Comparison of ENCODE assay signal across 16 cellular contexts in genomic region chr10:33476757-33477273, GRCh38.
DNase-seq lines count a peak whose midpoint lies in the region; ATAC-seq and TF ChIP-seq lines count a peak whose summit lies in the region.
"Had no signal": no experiment of that assay in that cellular context is flagged by ENCODE, and none has a peak within 500 bp of the region (broad histone marks: within the 10 kb centered on the region; RNA-seq: fewer than 3 reads in every experiment).

No MANE protein-coding gene starts in this region.

- no peaks in the 10 kb centered on the region for H3K36me3 ChIP-seq in SK-N-SH (replicated peaks in 1 of 2; ENCODE audit: control insufficient read depth in 1 of 2, insufficient read depth in 2 of 2, low read length in 1 of 2)
- H3K36me3 ChIP-seq in GM23248 (ENCODE audit: low read depth), result no peaks in the 10 kb centered on the region
- H3K36me3 ChIP-seq: SJCRH30 had no signal

- no peaks in the 10 kb centered on the region for H3K27me3 ChIP-seq in SK-N-SH (ENCODE audit: insufficient read depth)
- H3K27me3 ChIP-seq in GM23248 (replicated peaks; ENCODE audit: insufficient read depth), result no peaks in the 10 kb centered on the region
- H3K27me3 ChIP-seq: SJCRH30 had no signal

- ATAC-seq in SK-N-SH treated with all-trans-retinoic acid at 6 μM for 48 hours (no peak), GM21381 (IDR thresholded peaks at IDR 0.05; ENCODE audit: unreplicated experiment) (no peak), HG02840 (IDR thresholded peaks at IDR 0.05; ENCODE audit: low FRiP score, unreplicated experiment) (no peak)

- H3K27ac ChIP-seq in SK-N-SH (ENCODE audit: low read depth in 2 of 2, low read length in 1 of 2) (no peak overlapping the region), GM23248 (no peak overlapping the region)
- H3K27ac ChIP-seq: SJCRH30 had no signal

- 87% methylated on average over 13 of the region's 13 CpGs for WGBS in SK-N-SH (ENCODE audit: low lambda C conversion rate)
- 78 to 82% methylated on average over 13 of the region's 13 CpGs for WGBS in GM23248 (ENCODE audit: low coverage in 1 of 2, low lambda C conversion rate in 2 of 2, missing lambda C conversion rate in 2 of 2), 2 experiments

- in situ Hi-C loops in GM23248 (cut with MboI), result no loop called here

- POLR2A ChIA-PET in SK-N-SH (lab: Yijun Ruan, JAX), result no interaction called here

- intact Hi-C loops in activated T-helper 1 cell treated with anti-CD3 and anti-CD28 coated beads, Interleukin-12 subunit alpha, Interleukin-12 subunit beta, Interleukin-2, Interleukin-4 antibody, amounts not matched to agents 30 ng/mL and 10 ng/mL and 1 ng/mL, durations not matched to agents 14 hours and 24 hours and 36 hours (cut with micrococcal nuclease), result no loop called here

- H3K4me2 ChIP-seq in SK-N-SH, result no peak overlapping the region
- no peak overlapping the region for H3K4me2 ChIP-seq in GM23248 (ENCODE audit: unreplicated experiment)

- H3K79me2 ChIP-seq in SK-N-SH (ENCODE audit: insufficient read depth), result no peaks in the 10 kb centered on the region
- no peaks in the 10 kb centered on the region for H3K79me2 ChIP-seq in GM23248 (ENCODE audit: insufficient read depth)

- TF ChIP-seq RAD21 in SK-N-SH (IDR thresholded peaks at IDR 0.05; ENCODE audit: low read length), result no peak

- H3K36me3 Mint-ChIP-seq in brain (no peaks in the 10 kb centered on the region), nephron progenitor cell (ENCODE audit: low read depth) (peaks cover 15% of the 10 kb centered on the region)
- H3K36me3 Mint-ChIP-seq in activated T-helper 1 cell treated with anti-CD3 and anti-CD28 coated beads, Interleukin-12 subunit alpha, Interleukin-12 subunit beta, Interleukin-2, Interleukin-4 antibody, amounts not matched to agents 30 ng/mL and 10 ng/mL and 1 ng/mL, durations not matched to agents 14 hours and 24 hours and 36 hours (ENCODE audit: low read depth), result no peaks in the 10 kb centered on the region
- H3K36me3 Mint-ChIP-seq: CD14-positive monocyte had no signal

- DNase-seq in SK-N-SH (peak; percentile 30), GM23248 (no peak), nephron progenitor cell (no peak)
- no peak for DNase-seq in activated T-helper 1 cell treated with anti-CD3 and anti-CD28 coated beads, Interleukin-12 subunit alpha, Interleukin-12 subunit beta, Interleukin-2, Interleukin-4 antibody, amounts not matched to agents 30 ng/mL and 10 ng/mL and 1 ng/mL, durations not matched to agents 14 hours and 24 hours and 36 hours (ENCODE audit: low spot score)
- DNase-seq: COR-L47, HCEC 1CT, KBM-7, NCI-H187, NCI-H2171 treated with DMSO at 0.1 percent for 48 hours, NCI-H774, SJCRH30 had no signal

- H3K27ac Mint-ChIP-seq in brain (peak overlapping the region in 4 of 5 experiments; percentile 20 to 52 (median 29)), nephron progenitor cell (peak overlapping the region; percentile 55)
- no peak overlapping the region for H3K27ac Mint-ChIP-seq in activated T-helper 1 cell treated with anti-CD3 and anti-CD28 coated beads, Interleukin-12 subunit alpha, Interleukin-12 subunit beta, Interleukin-2, Interleukin-4 antibody, amounts not matched to agents 30 ng/mL and 10 ng/mL and 1 ng/mL, durations not matched to agents 14 hours and 24 hours and 36 hours
- H3K27ac Mint-ChIP-seq: CD14-positive monocyte had no signal

- H3K4me3 Mint-ChIP-seq in brain, result no peak overlapping the region
- H3K4me3 Mint-ChIP-seq in nephron progenitor cell, result no peak overlapping the region
- no peak overlapping the region for H3K4me3 Mint-ChIP-seq in activated T-helper 1 cell treated with anti-CD3 and anti-CD28 coated beads, Interleukin-12 subunit alpha, Interleukin-12 subunit beta, Interleukin-2, Interleukin-4 antibody, amounts not matched to agents 30 ng/mL and 10 ng/mL and 1 ng/mL, durations not matched to agents 14 hours and 24 hours and 36 hours
- H3K4me3 Mint-ChIP-seq: CD14-positive monocyte had no signal

- CTCF ChIA-PET in SK-N-SH (lab: Yijun Ruan, JAX), result interaction anchor here (0.9 kb wide), 1 partner anchor 18 kb away, joined by 4 read pairs; no protein-coding TSS in a partner anchor

- no peaks in the 10 kb centered on the region for H3K9me3 ChIP-seq in SK-N-SH
- H3K9me3 ChIP-seq in GM23248 (ENCODE audit: low read depth), result no peaks in the 10 kb centered on the region
- H3K9me3 ChIP-seq: SJCRH30 had no signal

- no peaks in the 10 kb centered on the region for H3F3A ChIP-seq in SK-N-SH (replicated peaks; ENCODE audit: insufficient read depth)
- H3F3A ChIP-seq in GM23248 (ENCODE audit: insufficient read depth), result no peaks in the 10 kb centered on the region

- no peak for TF ChIP-seq EP300 in SK-N-SH (IDR thresholded peaks at IDR 0.05; ENCODE audit: borderline replicate concordance in 1 of 2, low read depth in 1 of 2, low read length in 1 of 2)

- H3K9me2 ChIP-seq in SK-N-SH (no peaks in the 10 kb centered on the region), GM23248 (ENCODE audit: insufficient read depth) (no peaks in the 10 kb centered on the region)

- no peak for TF ChIP-seq CTCF in SK-N-SH (IDR thresholded peaks at IDR 0.05)
- no peak for TF ChIP-seq CTCF in brain (conservative IDR thresholded peaks at IDR 0.05)
- no peak for TF ChIP-seq CTCF in nephron progenitor cell (IDR thresholded peaks at IDR 0.05)

- H3K4me3 ChIP-seq in SK-N-SH (ENCODE audit: low read depth in 2 of 2, low read length in 1 of 2), result no peak overlapping the region
- no peak overlapping the region for H3K4me3 ChIP-seq in GM23248
- H3K4me3 ChIP-seq: SJCRH30 had no signal

- H3K4me1 ChIP-seq in SK-N-SH (ENCODE audit: control insufficient read depth in 1 of 2, insufficient read depth in 2 of 2, low read depth in 1 of 2, low read length in 1 of 2) (no peaks in the 10 kb centered on the region), GM23248 (ENCODE audit: insufficient read depth) (no peaks in the 10 kb centered on the region)
- H3K4me1 ChIP-seq: SJCRH30 had no signal

- H4K20me1 ChIP-seq in SK-N-SH (ENCODE audit: insufficient read depth) (no peaks in the 10 kb centered on the region), GM23248 (ENCODE audit: insufficient read depth) (no peaks in the 10 kb centered on the region)

- H3K27me3 Mint-ChIP-seq in brain (no peaks in the 10 kb centered on the region), nephron progenitor cell (ENCODE audit: low read depth, poor library complexity) (peaks cover 2% of the 10 kb centered on the region)
- no peaks in the 10 kb centered on the region for H3K27me3 Mint-ChIP-seq in activated T-helper 1 cell treated with anti-CD3 and anti-CD28 coated beads, Interleukin-12 subunit alpha, Interleukin-12 subunit beta, Interleukin-2, Interleukin-4 antibody, amounts not matched to agents 30 ng/mL and 10 ng/mL and 1 ng/mL, durations not matched to agents 14 hours and 24 hours and 36 hours (ENCODE audit: insufficient read depth)

- H2AFZ ChIP-seq in SK-N-SH (ENCODE audit: low read depth) (no peak overlapping the region), GM23248 (peak overlapping the region; percentile 31; the same call in 1 of the 2 replicates)

- peaks cover 22% of the 10 kb centered on the region for H3K4me1 Mint-ChIP-seq in brain
- peaks cover 48% of the 10 kb centered on the region for H3K4me1 Mint-ChIP-seq in nephron progenitor cell
- H3K4me1 Mint-ChIP-seq in activated T-helper 1 cell treated with anti-CD3 and anti-CD28 coated beads, Interleukin-12 subunit alpha, Interleukin-12 subunit beta, Interleukin-2, Interleukin-4 antibody, amounts not matched to agents 30 ng/mL and 10 ng/mL and 1 ng/mL, durations not matched to agents 14 hours and 24 hours and 36 hours (ENCODE audit: low read depth), result no peaks in the 10 kb centered on the region
- H3K4me1 Mint-ChIP-seq: CD14-positive monocyte had no signal

- H3K9me3 Mint-ChIP-seq in brain, result peaks cover 0 to 12% (median 3%) of the 10 kb centered on the region in 5 experiments
- peaks cover 37% of the 10 kb centered on the region for H3K9me3 Mint-ChIP-seq in nephron progenitor cell
- no peaks in the 10 kb centered on the region for H3K9me3 Mint-ChIP-seq in activated T-helper 1 cell treated with anti-CD3 and anti-CD28 coated beads, Interleukin-12 subunit alpha, Interleukin-12 subunit beta, Interleukin-2, Interleukin-4 antibody, amounts not matched to agents 30 ng/mL and 10 ng/mL and 1 ng/mL, durations not matched to agents 14 hours and 24 hours and 36 hours

- H3K9ac ChIP-seq in SK-N-SH (no peak overlapping the region), GM23248 (no peak overlapping the region)

TF ChIP-seq in SK-N-SH, 30 proteins besides CTCF, POLR2A, EP300 and RAD21 (continues in another document):
- TF ChIP-seq TEAD4 (IDR thresholded peaks at IDR 0.05; ENCODE audit: borderline replicate concordance, insufficient read depth) (no peak), NFIC (IDR thresholded peaks at IDR 0.05; ENCODE audit: borderline replicate concordance) (no peak), IRF3 (IDR thresholded peaks at IDR 0.05; ENCODE audit: low read depth, low read length) (no peak)

TF ChIP-seq in SK-N-SH treated with all-trans-retinoic acid at 6 μM for 48 hours, 23 proteins besides CTCF, POLR2A, EP300 and RAD21 (continues in another document):
- TF ChIP-seq SNAI2 (CRISPR knock-in tag; IDR thresholded peaks at IDR 0.05), result no peak
- no peak for TF ChIP-seq ZFP30 (CRISPR knock-in tag; IDR thresholded peaks at IDR 0.05)
- TF ChIP-seq POU6F1 (CRISPR knock-in tag; IDR thresholded peaks at IDR 0.05; ENCODE audit: borderline replicate concordance, low read depth), result no peak
- no peak for TF ChIP-seq RARB (CRISPR knock-in tag; IDR thresholded peaks at IDR 0.05)
